In genomic region chr17:75753514-75754377, GRCh38 we compare ENCODE assay signal across 8 cellular contexts. TPM values are rescaled to one million over a fixed set of nuclear protein-coding genes. Genes with fewer than 3 reads are reported as not detected.
DNase-seq lines count a peak whose midpoint lies in the region; TF ChIP-seq lines count a peak whose summit lies in the region.

No MANE protein-coding gene starts in this region.

- TF ChIP-seq POLR2A in NB4 (IDR thresholded peaks at IDR 0.05; ENCODE audit: extremely low read depth, insufficient read length): no peak

- H3K4me1 Mint-ChIP-seq in activated CD4-positive, alpha-beta T cell treated with anti-CD3 and anti-CD28 coated beads, Interleukin-2, amount 10 ng/mL, durations not matched to agents 7 days and 5 days: peaks cover 22% of the 10 kb centered on the region

- no peaks in the 10 kb centered on the region for H3K27me3 ChIP-seq in BLaER1

- no peaks in the 10 kb centered on the region for H4K20me1 ChIP-seq in BLaER1

- H3K27ac ChIP-seq in BLaER1 (peak overlapping the region; percentile 89), mesodermal cell (ENCODE audit: low read depth, low read length, severe bottlenecking) (no peak overlapping the region)

- H3K9ac ChIP-seq in BLaER1: peak overlapping the region; percentile 82

- H3K4me2 ChIP-seq in BLaER1: peak overlapping the region; percentile 90

- TF ChIP-seq CTCF in GM20000 (IDR thresholded peaks at IDR 0.05; ENCODE audit: extremely low read depth, missing control alignments) (peak; percentile 85), NB4 (IDR thresholded peaks at IDR 0.05; ENCODE audit: low read depth, low read length) (peak; percentile 51)

- H3K27me3 Mint-ChIP-seq in activated CD4-positive, alpha-beta T cell treated with anti-CD3 and anti-CD28 coated beads, Interleukin-2, amount 10 ng/mL, durations not matched to agents 7 days and 5 days: peaks cover 2% of the 10 kb centered on the region

- H3K4me3 Mint-ChIP-seq in activated CD4-positive, alpha-beta T cell treated with anti-CD3 and anti-CD28 coated beads, Interleukin-2, amount 10 ng/mL, durations not matched to agents 7 days and 5 days: peak overlapping the region; percentile 53

- H3K4me1 ChIP-seq in BLaER1 (peaks cover 54% of the 10 kb centered on the region), mesodermal cell (ENCODE audit: control insufficient read depth, insufficient read depth, low read length, poor library complexity, severe bottlenecking) (peaks cover 3% of the 10 kb centered on the region)

- peak overlapping the region; percentile 66 for H3K27ac Mint-ChIP-seq in activated CD4-positive, alpha-beta T cell treated with anti-CD3 and anti-CD28 coated beads, Interleukin-2, amount 10 ng/mL, durations not matched to agents 7 days and 5 days

- H3K9me3 ChIP-seq in BLaER1 (no peaks in the 10 kb centered on the region), mesodermal cell (ENCODE audit: control insufficient read depth, low read length) (no peaks in the 10 kb centered on the region)

- no peaks in the 10 kb centered on the region for H3K36me3 Mint-ChIP-seq in activated CD4-positive, alpha-beta T cell treated with anti-CD3 and anti-CD28 coated beads, Interleukin-2, amount 10 ng/mL, durations not matched to agents 7 days and 5 days (ENCODE audit: low read depth)

- CTCF ChIA-PET in activated CD4-positive, alpha-beta T cell treated with anti-CD3 and anti-CD28 coated beads, Interleukin-2, amount 10 ng/mL, durations not matched to agents 7 days and 5 days (lab: Charles Lee): interaction anchor here (0.5 to 4.0 kb wide), 75 partner anchors 9 to 1042 kb away, joined by 3 to 34 read pairs (median 4); partner anchors contain the start of genes CDR2L, EXOC7, GALK1 and ITGB4

- 19 to 25% methylated on average over 49 to 60 of the region's 76 CpGs for WGBS in mesodermal cell (ENCODE audit: insufficient coverage in 2 of 2), 2 experiments

- peak; percentile 96 for DNase-seq in GM20000 (ENCODE audit: low spot score)
- DNase-seq in NB4 (ENCODE audit: low read depth): peak; percentile 80
- DNase-seq in activated CD4-positive, alpha-beta T cell treated with anti-CD3 and anti-CD28 coated beads, Interleukin-2, amount 10 ng/mL, durations not matched to agents 7 days and 5 days: peak; percentile 62
- peak; percentile 92 for DNase-seq in ecto neural progenitor cell (ENCODE audit: low spot score)
- peak; percentile 45 to 52 for DNase-seq in stimulated activated CD8-positive, alpha-beta memory T cell treated with anti-CD3 and anti-CD28 coated beads, Interleukin-4, amount 100 ng/mL, for 1 hour (ENCODE audit: low read depth in 2 of 2, low spot score in 1 of 2)
- no peak for DNase-seq in NCI-H128 (lab: John Stamatoyannopoulos, UW; ENCODE audit: unreplicated experiment)

- POLR2A ChIA-PET in activated CD4-positive, alpha-beta T cell treated with anti-CD3 and anti-CD28 coated beads, Interleukin-2, amount 10 ng/mL, durations not matched to agents 7 days and 5 days (lab: Charles Lee): interaction anchor here (0.6 to 1.2 kb wide), 3 partner anchors 23 to 31 kb away, joined by 3 to 5 read pairs (median 4); partner anchors contain the start of gene UNK

- H3K36me3 ChIP-seq in BLaER1 (peaks cover 23% of the 10 kb centered on the region; the same call in 1 of the 2 replicates), mesodermal cell (ENCODE audit: control insufficient read depth, insufficient read depth, low read length) (no peaks in the 10 kb centered on the region)

- H3K4me3 ChIP-seq in BLaER1: peak overlapping the region; percentile 66
- no peak overlapping the region for H3K4me3 ChIP-seq in NB4 (ENCODE audit: low read depth, low read length)
- H3K4me3 ChIP-seq in mesodermal cell (ENCODE audit: extremely low read depth, insufficient read depth, low read length, poor library complexity, severe bottlenecking): peak overlapping the region; percentile 19

- H3K9me3 Mint-ChIP-seq in activated CD4-positive, alpha-beta T cell treated with anti-CD3 and anti-CD28 coated beads, Interleukin-2, amount 10 ng/mL, durations not matched to agents 7 days and 5 days: no peaks in the 10 kb centered on the region

RNA-seq across cellular contexts. Expression of gene GALK1, which starts 11.2 kb away (rescaled TPM):
- total RNA-seq in activated CD4-positive, alpha-beta T cell treated with anti-CD3 and anti-CD28 coated beads, Interleukin-2, amount 10 ng/mL, durations not matched to agents 7 days and 5 days: 10 to 100 TPM; 40.9 to 44.7 TPM
- polyA plus RNA-seq in mesodermal cell (2013, experiment 1 of 2): 36.5 TPM
- polyA plus RNA-seq in mesodermal cell (2013, experiment 2 of 2): 33.3 TPM

RNA-seq across cellular contexts. Expression of gene UNK, which starts 30.9 kb away (rescaled TPM):
- 10 to 100 TPM; 27.1 to 28.7 TPM for total RNA-seq in activated CD4-positive, alpha-beta T cell treated with anti-CD3 and anti-CD28 coated beads, Interleukin-2, amount 10 ng/mL, durations not matched to agents 7 days and 5 days
- polyA plus RNA-seq in mesodermal cell (2013, experiment 1 of 2): 27.2 TPM
- polyA plus RNA-seq in mesodermal cell (2013, experiment 2 of 2): 24.0 TPM

RNA-seq across cellular contexts. Expression of gene ITGB4, which starts 32.5 kb away (rescaled TPM):
- total RNA-seq in activated CD4-positive, alpha-beta T cell treated with anti-CD3 and anti-CD28 coated beads, Interleukin-2, amount 10 ng/mL, durations not matched to agents 7 days and 5 days: under 1 TPM; 0.55 to 0.96 TPM
- polyA plus RNA-seq in mesodermal cell (2013, experiment 1 of 2): 1.8 TPM
- 1.4 TPM for polyA plus RNA-seq in mesodermal cell (2013, experiment 2 of 2)
